Comparison of ENCODE assay signal across 2 cellular contexts in genomic region chr1:86938450-86938849, GRCh38.
TF ChIP-seq lines count a peak whose summit lies in the region.

No MANE protein-coding gene starts in this region.

TF ChIP-seq in IMR-90, 13 proteins besides CTCF, POLR2A, EP300 and RAD21:
- TF ChIP-seq USF2 (IDR thresholded peaks at IDR 0.05; ENCODE audit: low read depth, low read length) (no peak), NFE2L2 (IDR thresholded peaks at IDR 0.05; ENCODE audit: low read depth, low read length) (no peak), RCOR1 (IDR thresholded peaks at IDR 0.05; ENCODE audit: insufficient replicate concordance, low read length) (no peak), MAZ (IDR thresholded peaks at IDR 0.05; ENCODE audit: borderline replicate concordance, low read depth, low read length) (no peak), ELK1 (IDR thresholded peaks at IDR 0.05; ENCODE audit: borderline replicate concordance, low read depth, low read length) (no peak), CHD1 (IDR thresholded peaks at IDR 0.05; ENCODE audit: low read depth, low read length) (no peak), CEBPB (IDR thresholded peaks at IDR 0.05; ENCODE audit: low read depth, low read length) (no peak), RFX5 (IDR thresholded peaks at IDR 0.05; ENCODE audit: low read depth, low read length) (no peak), BHLHE40 (IDR thresholded peaks at IDR 0.05; ENCODE audit: low read depth, low read length) (no peak), SMC3 (IDR thresholded peaks at IDR 0.05; ENCODE audit: low read depth, low read length) (no peak), FOS (IDR thresholded peaks at IDR 0.05; ENCODE audit: low read depth, low read length) (no peak), MXI1 (IDR thresholded peaks at IDR 0.05; ENCODE audit: borderline replicate concordance, low read depth, low read length) (no peak), MAFK (IDR thresholded peaks at IDR 0.05; ENCODE audit: low read depth, low read length) (no peak)
TF ChIP-seq in IMR-90: peak in this region for 0.

TF ChIP-seq in K562, 482 proteins besides CTCF, POLR2A, EP300 and RAD21:
- TF ChIP-seq BDP1 (IDR thresholded peaks at IDR 0.05; ENCODE audit: insufficient read depth, insufficient read length) (no peak), PKNOX1 (IDR thresholded peaks at IDR 0.05) (0 out of 2 replicates have a peak, but pooled peaks have one; percentile 29), NFIC (IDR thresholded peaks at IDR 0.05) (peak; percentile 43; the same call in 1 of the 2 replicates), CLOCK (CRISPR knock-in tag; IDR thresholded peaks at IDR 0.05; ENCODE audit: borderline replicate concordance) (no peak), VEZF1 (CRISPR knock-in tag; IDR thresholded peaks at IDR 0.05) (no peak), DPF2 (IDR thresholded peaks at IDR 0.05) (peak; percentile 54), NONO (IDR thresholded peaks at IDR 0.05; ENCODE audit: low read depth in 2 of 2, low read length in 1 of 2) (0 out of 4 replicates have a peak, but pooled peaks of 1 of the 2 experiments have one; percentile 35), KLF13 (tag; IDR thresholded peaks at IDR 0.05; ENCODE audit: borderline replicate concordance, low read depth) (no peak), MEIS2 (IDR thresholded peaks at IDR 0.05; ENCODE audit: partially characterized antibody) (peak; percentile 16)
